ENCODE assay signal across 1 cellular context in the genomic region with DNA sequence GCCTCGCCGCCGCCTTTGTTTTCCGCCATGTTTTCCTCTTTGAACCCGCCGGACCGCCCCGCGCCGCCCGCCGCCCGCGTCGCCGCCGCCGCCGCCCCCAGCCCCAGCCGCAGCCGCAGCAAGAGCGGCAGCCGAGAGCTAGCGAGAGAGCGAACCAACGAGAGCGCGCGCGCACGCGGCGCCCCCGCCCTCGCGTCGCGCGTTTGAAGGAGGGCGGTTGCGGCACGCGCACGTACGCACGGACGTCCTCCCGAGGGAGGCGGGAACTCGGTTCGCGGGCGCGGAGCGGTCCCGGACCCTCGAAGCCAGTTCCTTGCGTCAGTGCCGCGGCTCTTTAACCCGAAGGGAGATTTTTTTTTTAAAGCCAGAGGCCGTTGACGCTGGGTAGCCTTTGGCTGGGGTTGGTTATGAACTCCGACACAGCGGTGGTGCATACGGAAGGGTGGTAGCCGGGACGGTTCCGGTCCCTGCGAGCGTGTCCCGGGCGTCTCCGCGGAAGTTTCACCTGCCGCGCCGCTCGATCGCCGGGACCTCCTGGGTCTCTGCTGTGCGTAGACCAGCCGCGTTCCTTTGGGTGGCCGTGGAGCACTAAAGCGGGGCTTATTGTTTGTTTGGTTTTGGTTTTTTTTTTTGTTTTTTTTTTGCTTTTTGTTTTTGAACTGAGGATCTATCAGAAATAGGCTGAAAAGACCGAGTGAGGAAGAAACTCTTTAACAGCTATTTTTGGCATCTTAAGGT.
TF ChIP-seq lines count a peak whose summit lies in the region.

TSS of gene TRIM33 (minus strand) at position 156 of the 738 bp plus-strand sequence. CDS start at position 29, 127 bp downstream.

TF ChIP-seq in HepG2, 621 proteins besides CTCF, POLR2A, EP300 and RAD21 (continued from another document and continues in another):
- TF ChIP-seq, protein P1, sequence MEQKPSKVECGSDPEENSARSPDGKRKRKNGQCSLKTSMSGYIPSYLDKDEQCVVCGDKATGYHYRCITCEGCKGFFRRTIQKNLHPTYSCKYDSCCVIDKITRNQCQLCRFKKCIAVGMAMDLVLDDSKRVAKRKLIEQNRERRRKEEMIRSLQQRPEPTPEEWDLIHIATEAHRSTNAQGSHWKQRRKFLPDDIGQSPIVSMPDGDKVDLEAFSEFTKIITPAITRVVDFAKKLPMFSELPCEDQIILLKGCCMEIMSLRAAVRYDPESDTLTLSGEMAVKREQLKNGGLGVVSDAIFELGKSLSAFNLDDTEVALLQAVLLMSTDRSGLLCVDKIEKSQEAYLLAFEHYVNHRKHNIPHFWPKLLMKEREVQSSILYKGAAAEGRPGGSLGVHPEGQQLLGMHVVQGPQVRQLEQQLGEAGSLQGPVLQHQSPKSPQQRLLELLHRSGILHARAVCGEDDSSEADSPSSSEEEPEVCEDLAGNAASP (CRISPR knock-in tag; IDR thresholded peaks at IDR 0.05; ENCODE audit: borderline replicate concordance) = peak; percentile 47; the same call in 1 of the 2 replicates
- TF ChIP-seq CBX2 (IDR thresholded peaks at IDR 0.05; ENCODE audit: low read depth, low read length) (no peak), CBX2 (CRISPR knock-in tag; IDR thresholded peaks at IDR 0.05; ENCODE audit: low read depth) (no peak), GATAD1 (CRISPR knock-in tag; IDR thresholded peaks at IDR 0.05) (peak; percentile 83), TBX3 (IDR thresholded peaks at IDR 0.05; ENCODE audit: borderline replicate concordance) (no peak), HBP1 (CRISPR knock-in tag; IDR thresholded peaks at IDR 0.05; ENCODE audit: low read depth) (peak; percentile 77; the same call in 1 of the 2 replicates), TFDP1 (CRISPR knock-in tag; IDR thresholded peaks at IDR 0.05; ENCODE audit: borderline replicate concordance) (peak; percentile 98), ZNF709 (CRISPR knock-in tag; IDR thresholded peaks at IDR 0.05) (peak; percentile 74), ZNF121 (CRISPR knock-in tag; IDR thresholded peaks at IDR 0.05) (no peak), SNAPC2 (CRISPR knock-in tag; IDR thresholded peaks at IDR 0.05) (no peak), SPEN (CRISPR knock-in tag; IDR thresholded peaks at IDR 0.05; ENCODE audit: low read depth) (peak; percentile 74), ZSCAN25 (CRISPR knock-in tag; IDR thresholded peaks at IDR 0.05) (no peak), ZNF235 (CRISPR knock-in tag; IDR thresholded peaks at IDR 0.05; ENCODE audit: borderline replicate concordance) (0 out of 2 replicates have a peak, but pooled peaks have one; percentile 32), ZNF792 (CRISPR knock-in tag; IDR thresholded peaks at IDR 0.05) (peak; percentile 57; the same call in 1 of the 2 replicates), PTBP1 (IDR thresholded peaks at IDR 0.05; ENCODE audit: low read depth, low read length, poor library complexity, severe bottlenecking) (no peak), FOXP4 (CRISPR knock-in tag; IDR thresholded peaks at IDR 0.05) (no peak), ZNF333 (CRISPR knock-in tag; IDR thresholded peaks at IDR 0.05; ENCODE audit: borderline replicate concordance) (0 out of 2 replicates have a peak, but pooled peaks have one; percentile 4), ZNF503 (CRISPR knock-in tag; IDR thresholded peaks at IDR 0.05) (peak; percentile 69; the same call in 1 of the 2 replicates), ZNF724P (CRISPR knock-in tag; IDR thresholded peaks at IDR 0.05; ENCODE audit: borderline replicate concordance) (peak; percentile 65; the same call in 1 of the 2 replicates), BRCA1 (CRISPR knock-in tag; IDR thresholded peaks at IDR 0.05) (peak; percentile 58; the same call in 1 of the 2 replicates), ZNF496 (CRISPR knock-in tag; IDR thresholded peaks at IDR 0.05; ENCODE audit: insufficient replicate concordance) (no peak), ZSCAN31 (CRISPR knock-in tag; IDR thresholded peaks at IDR 0.05; ENCODE audit: low read depth) (no peak; the same call in 1 of the 2 replicates), ZNF260 (CRISPR knock-in tag; IDR thresholded peaks at IDR 0.05; ENCODE audit: borderline replicate concordance, low read depth) (no peak), PCBP2 (optimal IDR thresholded peaks at IDR 0.05; ENCODE audit: low read depth, low read length, poor library complexity, severe bottlenecking) (no peak), ZSCAN29 (CRISPR knock-in tag; conservative IDR thresholded peaks at IDR 0.05) (no peak), SATB2 (CRISPR knock-in tag; IDR thresholded peaks at IDR 0.05) (no peak), HDAC2 (CRISPR knock-in tag; IDR thresholded peaks at IDR 0.05) (peak; percentile 79), HOXA5 (CRISPR knock-in tag; IDR thresholded peaks at IDR 0.05) (0 out of 2 replicates have a peak, but pooled peaks have one; percentile 70), HNRNPL (IDR thresholded peaks at IDR 0.05; ENCODE audit: low read depth, low read length) (0 out of 2 replicates have a peak, but pooled peaks have one; percentile 35), ZNF441 (CRISPR knock-in tag; IDR thresholded peaks at IDR 0.05; ENCODE audit: borderline replicate concordance) (no peak), ATAD3A (CRISPR knock-in tag; IDR thresholded peaks at IDR 0.05) (no peak), ZNF296 (CRISPR knock-in tag; conservative IDR thresholded peaks at IDR 0.05) (0 out of 2 replicates have a peak, but pooled peaks have one; percentile 71), GLI4 (CRISPR knock-in tag; IDR thresholded peaks at IDR 0.05; ENCODE audit: borderline replicate concordance) (no peak; the same call in 1 of the 2 replicates), NR1H2 (CRISPR knock-in tag; IDR thresholded peaks at IDR 0.05; ENCODE audit: borderline replicate concordance, low read depth) (no peak), E2F1 (CRISPR knock-in tag; IDR thresholded peaks at IDR 0.05) (peak; percentile 90), KDM4B (CRISPR knock-in tag; IDR thresholded peaks at IDR 0.05) (no peak), ZNF160 (CRISPR knock-in tag; IDR thresholded peaks at IDR 0.05) (no peak; the same call in 1 of the 2 replicates), ARNTL (CRISPR knock-in tag; IDR thresholded peaks at IDR 0.05) (no peak)
- TF ChIP-seq, protein P2, sequence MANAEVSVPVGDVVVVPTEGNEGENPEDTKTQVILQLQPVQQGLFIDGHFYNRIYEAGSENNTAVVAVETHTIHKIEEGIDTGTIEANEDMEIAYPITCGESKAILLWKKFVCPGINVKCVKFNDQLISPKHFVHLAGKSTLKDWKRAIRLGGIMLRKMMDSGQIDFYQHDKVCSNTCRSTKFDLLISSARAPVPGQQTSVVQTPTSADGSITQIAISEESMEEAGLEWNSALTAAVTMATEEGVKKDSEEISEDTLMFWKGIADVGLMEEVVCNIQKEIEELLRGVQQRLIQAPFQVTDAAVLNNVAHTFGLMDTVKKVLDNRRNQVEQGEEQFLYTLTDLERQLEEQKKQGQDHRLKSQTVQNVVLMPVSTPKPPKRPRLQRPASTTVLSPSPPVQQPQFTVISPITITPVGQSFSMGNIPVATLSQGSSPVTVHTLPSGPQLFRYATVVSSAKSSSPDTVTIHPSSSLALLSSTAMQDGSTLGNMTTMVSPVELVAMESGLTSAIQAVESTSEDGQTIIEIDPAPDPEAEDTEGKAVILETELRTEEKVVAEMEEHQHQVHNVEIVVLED (CRISPR knock-in tag; IDR thresholded peaks at IDR 0.05; ENCODE audit: borderline replicate concordance) = peak; percentile 98
- TF ChIP-seq, protein P3, sequence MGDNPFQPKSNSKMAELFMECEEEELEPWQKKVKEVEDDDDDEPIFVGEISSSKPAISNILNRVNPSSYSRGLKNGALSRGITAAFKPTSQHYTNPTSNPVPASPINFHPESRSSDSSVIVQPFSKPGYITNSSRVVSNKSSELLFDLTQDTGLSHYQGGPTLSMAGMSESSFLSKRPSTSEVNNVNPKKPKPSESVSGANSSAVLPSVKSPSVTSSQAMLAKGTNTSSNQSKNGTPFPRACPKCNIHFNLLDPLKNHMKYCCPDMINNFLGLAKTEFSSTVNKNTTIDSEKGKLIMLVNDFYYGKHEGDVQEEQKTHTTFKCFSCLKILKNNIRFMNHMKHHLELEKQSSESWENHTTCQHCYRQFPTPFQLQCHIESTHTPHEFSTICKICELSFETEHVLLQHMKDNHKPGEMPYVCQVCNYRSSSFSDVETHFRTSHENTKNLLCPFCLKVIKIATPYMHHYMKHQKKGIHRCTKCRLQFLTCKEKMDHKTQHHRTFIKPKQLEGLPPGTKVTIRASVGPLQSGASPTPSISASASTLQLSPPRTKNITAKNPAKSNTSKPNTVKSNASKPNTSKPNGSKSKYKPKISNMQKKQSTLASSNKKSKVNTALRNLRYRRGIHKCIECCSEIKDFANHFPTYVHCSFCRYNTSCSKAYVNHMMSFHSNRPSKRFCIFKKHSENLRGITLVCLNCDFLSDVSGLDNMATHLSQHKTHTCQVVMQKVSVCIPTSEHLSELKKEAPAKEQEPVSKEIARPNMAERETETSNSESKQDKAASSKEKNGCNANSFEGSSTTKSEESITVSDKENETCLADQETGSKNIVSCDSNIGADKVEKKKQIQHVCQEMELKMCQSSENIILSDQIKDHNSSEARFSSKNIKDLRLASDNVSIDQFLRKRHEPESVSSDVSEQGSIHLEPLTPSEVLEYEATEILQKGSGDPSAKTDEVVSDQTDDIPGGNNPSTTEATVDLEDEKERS (CRISPR knock-in tag; IDR thresholded peaks at IDR 0.05) = no peak
